In the genomic region with DNA sequence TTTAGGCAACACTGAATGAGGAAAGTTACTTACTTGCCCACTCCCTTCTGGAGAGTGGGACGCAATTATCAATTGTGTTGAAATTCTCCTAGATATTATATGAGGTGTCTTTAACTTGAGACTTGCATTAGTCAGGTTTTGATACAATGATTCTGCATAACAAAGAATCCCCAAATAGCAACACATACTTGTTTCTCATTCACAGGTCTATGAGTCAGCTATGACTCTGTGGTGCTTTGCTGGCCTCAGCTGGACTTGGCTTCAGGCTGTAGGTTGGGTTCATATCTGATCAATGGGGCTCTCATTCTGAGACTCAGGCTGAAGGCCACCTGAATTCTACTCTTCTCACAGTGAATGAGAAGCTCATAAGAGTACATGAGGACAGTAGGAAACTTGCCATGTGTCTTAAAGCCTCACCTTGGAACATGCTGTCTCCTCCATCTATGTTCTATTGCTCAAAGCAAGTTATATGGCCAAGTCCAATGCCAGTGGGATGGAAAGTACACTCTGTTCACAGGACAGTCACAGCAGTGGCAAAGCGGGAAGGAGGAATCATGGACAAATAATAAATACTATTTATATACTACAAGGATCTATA, we compare ENCODE assay signal across 18 cellular contexts.
"Had no signal": no experiment of that assay in that cellular context is flagged by ENCODE, and none has a peak within 500 bp of the region (broad histone marks: within the 10 kb centered on the region; RNA-seq: fewer than 3 reads in every experiment).

No MANE protein-coding gene starts in this region.

- H3K27me3 Mint-ChIP-seq: type B pancreatic cell had no signal

- H3K9me3 ChIP-seq: esophagus muscularis mucosa, mucosa of descending colon, stomach, thoracic aorta had no signal

- H3K27ac Mint-ChIP-seq: natural killer cell, type B pancreatic cell had no signal

- H3K9me3 Mint-ChIP-seq: neural crest cell, type B pancreatic cell had no signal

- H3K36me3 ChIP-seq: esophagus muscularis mucosa, stomach, thoracic aorta had no signal

- H3K4me3 Mint-ChIP-seq: natural killer cell, neural crest cell, type B pancreatic cell had no signal

- ATAC-seq: left lobe of liver, mucosa of descending colon, natural killer cell, right cardiac atrium had no signal

- H3K4me3 ChIP-seq: esophagus muscularis mucosa, mucosa of descending colon, stomach, thoracic aorta had no signal

- DNase-seq: effector memory CD4-positive, alpha-beta T cell; glutamatergic neuron; islet precursor cell; mucosa of descending colon; natural killer cell; posterior cingulate gyrus; right cardiac atrium; small intestine; stimulated activated CD4-positive, alpha-beta T cell treated with anti-CD3 and anti-CD28 coated beads, Interleukin-12 subunit alpha, Interleukin-12 subunit beta, amount 100 ng/mL, for 4 hours; stimulated activated naive CD4-positive, alpha-beta T cell; stomach; substantia nigra had no signal

- H3K36me3 Mint-ChIP-seq: natural killer cell, type B pancreatic cell had no signal

- H3K27me3 ChIP-seq: esophagus muscularis mucosa, stomach had no signal

- H3K27ac ChIP-seq: epithelial cell of prostate, esophagus muscularis mucosa, stomach, thoracic aorta had no signal

- H3K4me1 Mint-ChIP-seq: natural killer cell, neural crest cell had no signal

- H3K4me1 ChIP-seq: esophagus muscularis mucosa, stomach had no signal
